Comparison of ENCODE assay signal across 12 cellular contexts in genomic region chr3:128496019-128496601, GRCh38. TPM values are rescaled to one million over a fixed set of nuclear protein-coding genes. Genes with fewer than 3 reads are reported as not detected.
DNase-seq lines count a peak whose midpoint lies in the region; ATAC-seq and TF ChIP-seq lines count a peak whose summit lies in the region.
"Had no signal": no experiment of that assay in that cellular context is flagged by ENCODE, and none has a peak within 500 bp of the region (broad histone marks: within the 10 kb centered on the region; RNA-seq: fewer than 3 reads in every experiment).

No MANE protein-coding gene starts in this region.

- ATAC-seq in CD8-positive, alpha-beta T cell, result no peak
- ATAC-seq in HG03520 (IDR thresholded peaks at IDR 0.05; ENCODE audit: unreplicated experiment) (no peak), HG02678 (IDR thresholded peaks at IDR 0.05; ENCODE audit: unreplicated experiment) (no peak)

- H3K9me3 Mint-ChIP-seq in CD8-positive, alpha-beta T cell, result no peaks in the 10 kb centered on the region
- H3K9me3 Mint-ChIP-seq in endothelial cell (ENCODE audit: unreplicated experiment) (no peaks in the 10 kb centered on the region), osteocyte (ENCODE audit: unreplicated experiment) (no peaks in the 10 kb centered on the region)

- no peak for TF ChIP-seq CTCF in CD8-positive, alpha-beta T cell (IDR thresholded peaks at IDR 0.05)
- no peak for TF ChIP-seq CTCF in endothelial cell (IDR thresholded peaks at IDR 0.05; ENCODE audit: unreplicated experiment)
- TF ChIP-seq CTCF in osteocyte (IDR thresholded peaks at IDR 0.05), result no peak

- H3K36me3 Mint-ChIP-seq in CD8-positive, alpha-beta T cell, result no peaks in the 10 kb centered on the region
- H3K36me3 Mint-ChIP-seq in endothelial cell (ENCODE audit: low read depth, unreplicated experiment), result peaks cover 16% of the 10 kb centered on the region
- no peaks in the 10 kb centered on the region for H3K36me3 Mint-ChIP-seq in osteocyte (ENCODE audit: unreplicated experiment)

- no peak overlapping the region for H3K27ac ChIP-seq in CD8-positive, alpha-beta T cell (ENCODE audit: low read depth, low read length)
- no peak overlapping the region for H3K27ac ChIP-seq in HUES6 (ENCODE audit: low read depth, low read length)

- no peak overlapping the region for H3K27ac Mint-ChIP-seq in CD8-positive, alpha-beta T cell
- H3K27ac Mint-ChIP-seq in endothelial cell (ENCODE audit: unreplicated experiment), result no peak overlapping the region
- H3K27ac Mint-ChIP-seq in osteocyte (ENCODE audit: unreplicated experiment), result no peak overlapping the region

- DNase-seq in CD8-positive, alpha-beta T cell, result no peak
- DNase-seq in endothelial cell (ENCODE audit: low spot score) (no peak), osteocyte (ENCODE audit: extremely low spot score, unreplicated experiment) (peak; percentile 80), UCSD-AML1 (lab: John Stamatoyannopoulos, UW; ENCODE audit: unreplicated experiment) (no peak), NCI-H774 (lab: John Stamatoyannopoulos, UW) (no peak)
- DNase-seq: COR-L47, NCI-H1417 treated with DMSO at 0.1 percent for 48 hours had no signal

- CTCF ChIA-PET in CD8-positive, alpha-beta T cell (lab: Charles Lee), result interaction anchor here (1.4 to 3.1 kb wide), 3 partner anchors 70 to 269 kb away, joined by 6 to 11 read pairs (median 8); no protein-coding TSS in a partner anchor

- peaks cover 57% of the 10 kb centered on the region for H3K27me3 Mint-ChIP-seq in CD8-positive, alpha-beta T cell (ENCODE audit: low read depth)
- H3K27me3 Mint-ChIP-seq in endothelial cell (ENCODE audit: unreplicated experiment), result peaks cover 28% of the 10 kb centered on the region
- H3K27me3 Mint-ChIP-seq in osteocyte (ENCODE audit: unreplicated experiment), result peaks cover 35% of the 10 kb centered on the region

- no peak overlapping the region for H3K4me3 ChIP-seq in CD8-positive, alpha-beta T cell (ENCODE audit: low read depth, low read length)
- H3K4me3 ChIP-seq in HUES6 (ENCODE audit: low read depth, low read length), result 0 out of 2 replicates have a peak overlapping the region, but pooled peaks have one; percentile 61

- peak overlapping the region; percentile 51 for H3K4me3 Mint-ChIP-seq in CD8-positive, alpha-beta T cell
- peak overlapping the region; percentile 42 for H3K4me3 Mint-ChIP-seq in endothelial cell (ENCODE audit: unreplicated experiment)
- H3K4me3 Mint-ChIP-seq in osteocyte (ENCODE audit: unreplicated experiment), result peak overlapping the region; percentile 41

- H3K27me3 ChIP-seq in CD8-positive, alpha-beta T cell (ENCODE audit: insufficient read depth, low read length), result peaks cover 31% of the 10 kb centered on the region
- peaks cover 87% of the 10 kb centered on the region for H3K27me3 ChIP-seq in HUES6 (ENCODE audit: control insufficient read depth, insufficient read depth, low read length)

- POLR2A ChIA-PET in CD8-positive, alpha-beta T cell (lab: Charles Lee), result no interaction called here

- H3K4me1 ChIP-seq in CD8-positive, alpha-beta T cell (ENCODE audit: insufficient read depth, low read length), result peaks cover 23% of the 10 kb centered on the region
- peaks cover 44% of the 10 kb centered on the region for H3K4me1 ChIP-seq in HUES6 (ENCODE audit: control insufficient read depth, insufficient read depth, low read length)

- no peak overlapping the region for H3K9ac ChIP-seq in HUES6 (ENCODE audit: low read length)

- H3K9me3 ChIP-seq in CD8-positive, alpha-beta T cell (ENCODE audit: low read length), result no peaks in the 10 kb centered on the region
- H3K9me3 ChIP-seq in HUES6 (ENCODE audit: control insufficient read depth, insufficient read depth, low read depth, low read length), result no peaks in the 10 kb centered on the region

- no peaks in the 10 kb centered on the region for H3K36me3 ChIP-seq in CD8-positive, alpha-beta T cell (ENCODE audit: insufficient read depth, low read length)
- H3K36me3 ChIP-seq in HUES6 (ENCODE audit: control insufficient read depth, insufficient read depth, low read length), result no peaks in the 10 kb centered on the region

- H3K4me1 Mint-ChIP-seq in CD8-positive, alpha-beta T cell (ENCODE audit: low read depth), result peaks cover 19% of the 10 kb centered on the region
- H3K4me1 Mint-ChIP-seq in endothelial cell (ENCODE audit: unreplicated experiment) (peaks cover 40% of the 10 kb centered on the region), osteocyte (ENCODE audit: unreplicated experiment) (peaks cover 7% of the 10 kb centered on the region)

- intact Hi-C loops in CD8-positive, alpha-beta T cell (cut with DNase I, micrococcal nuclease), result loop anchor here (2.0 to 5.0 kb wide), 4 partner anchors 189 to 419 kb away; no protein-coding TSS in a partner anchor

RNA-seq across cellular contexts. Expression of gene GATA2, which starts 3.1 kb away (rescaled TPM):
- under 1 TPM; 0.27 to 0.39 TPM for total RNA-seq in CD8-positive, alpha-beta T cell
- total RNA-seq in endothelial cell (ENCODE audit: unreplicated experiment), result 37.9 TPM
- 0.67 and 0.91 TPM in 2 replicates for total RNA-seq in osteocyte
- total RNA-seq: T-helper 2 cell treated with Interferon-gamma antibody and Interleukin-4, amounts not matched to agents 100 ng/mL and 5 ng/mL, for 36 hours had no signal

RNA-seq across cellular contexts. Expression of gene DNAJB8, which starts 29.4 kb away (rescaled TPM):
- total RNA-seq in CD8-positive, alpha-beta T cell, result not detected
- total RNA-seq in endothelial cell (ENCODE audit: unreplicated experiment) (not detected), osteocyte (not detected in 2 replicates)
- total RNA-seq: subcutaneous adipose tissue; T-helper 2 cell treated with Interferon-gamma antibody and Interleukin-4, amounts not matched to agents 100 ng/mL and 5 ng/mL, for 36 hours had no signal

Comparison
In these comparisons a context has a peak if more than half of its experiments do, and no peak if none do; other contexts are left out.
1. RNA of gene GATA2, which starts 3.1 kb away (total RNA-seq): 37.9 TPM in endothelial cell (single experiment); 0.67 to 0.91 TPM in osteocyte and 0.27 to 0.39 TPM in CD8-positive, alpha-beta T cell; every median in the first group is over 10 times any median in the second.
2. Peak in every context shown above with its lines, with median percentiles within 50 percentile points of each other: H3K4me3 Mint-ChIP-seq.